Comparison of ENCODE assay signal across 30 cellular contexts in the genomic region with DNA sequence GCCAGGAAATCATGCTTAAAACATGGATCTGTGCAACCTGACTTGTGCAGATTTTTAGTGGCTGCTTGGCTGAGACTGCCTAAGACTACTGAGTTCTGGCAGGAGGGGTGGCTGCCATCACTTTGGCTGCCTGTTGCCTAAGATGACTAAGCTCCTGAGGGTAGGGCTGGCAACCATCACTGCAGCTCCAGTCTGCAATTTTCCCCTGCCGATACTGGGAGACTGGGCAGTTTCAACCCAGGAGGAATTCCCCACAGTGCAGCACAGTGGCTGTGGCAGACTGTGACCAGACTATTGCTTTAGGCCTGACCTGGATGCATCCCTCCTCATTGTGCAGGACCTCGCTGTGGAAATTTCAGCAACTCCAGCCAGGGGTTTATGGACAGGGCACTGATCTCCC.
DNase-seq lines count a peak whose midpoint lies in the region; ATAC-seq, FAIRE-seq and TF ChIP-seq lines count a peak whose summit lies in the region.
"Had no signal": no experiment of that assay in that cellular context is flagged by ENCODE, and none has a peak within 500 bp of the region (broad histone marks: within the 10 kb centered on the region; RNA-seq: fewer than 3 reads in every experiment).

No MANE protein-coding gene starts in this region.

- H3K36me3 ChIP-seq in mammary epithelial cell (ENCODE audit: insufficient read depth, low read length), result no peaks in the 10 kb centered on the region
- no peaks in the 10 kb centered on the region for H3K36me3 ChIP-seq in keratinocyte (ENCODE audit: control insufficient read depth in 2 of 2, extremely low read depth in 1 of 2, insufficient read depth in 2 of 2, low read length in 2 of 2)
- H3K36me3 ChIP-seq: gastroesophageal sphincter, upper lobe of left lung had no signal

- TF ChIP-seq POLR2A in GM12891 (IDR thresholded peaks at IDR 0.05; ENCODE audit: low read depth, low read length), result no peak

- H4K20me1 ChIP-seq in mammary epithelial cell (ENCODE audit: insufficient read depth, low read length) (no peaks in the 10 kb centered on the region), keratinocyte (ENCODE audit: control insufficient read depth, extremely low read depth, insufficient read depth, low read length) (no peaks in the 10 kb centered on the region)

- no TSS peak for BruUV-seq in mammary epithelial cell (replicated peaks; lab: Mats Ljungman, UMichigan)

- H3K27ac ChIP-seq in mammary epithelial cell (ENCODE audit: insufficient read depth, low read depth, low read length) (no peak overlapping the region), keratinocyte (ENCODE audit: control insufficient read depth, insufficient read depth, low read length) (no peak overlapping the region)
- H3K27ac ChIP-seq: gastroesophageal sphincter, hepatocyte, upper lobe of left lung had no signal

- H3K27me3 ChIP-seq in mammary epithelial cell (ENCODE audit: insufficient read depth, low read length) (no peaks in the 10 kb centered on the region), keratinocyte (ENCODE audit: control insufficient read depth, extremely low read depth, insufficient read depth, low read length) (no peaks in the 10 kb centered on the region)
- H3K27me3 ChIP-seq: gastroesophageal sphincter, hepatocyte, upper lobe of left lung had no signal

- in situ Hi-C loops in mammary epithelial cell (cut with MboI; ENCODE audit: low sequenced_read_pairs in 2 of 2), result no loop called here

- H3K9me1 ChIP-seq in keratinocyte (ENCODE audit: control insufficient read depth, extremely low read depth, insufficient read depth, low read length), result no peaks in the 10 kb centered on the region

- H3K4me1 ChIP-seq in mammary epithelial cell (ENCODE audit: insufficient read depth, low read length) (no peaks in the 10 kb centered on the region), keratinocyte (ENCODE audit: control insufficient read depth, extremely low read depth, insufficient read depth, low read length) (no peaks in the 10 kb centered on the region)
- H3K4me1 ChIP-seq: Caco-2, gastroesophageal sphincter, upper lobe of left lung had no signal

- H3K4me3 ChIP-seq in mammary epithelial cell (replicated peaks in 1 of 3; ENCODE audit: insufficient read depth in 1 of 3, low read depth in 2 of 3, low read length in 3 of 3) (no peak overlapping the region), keratinocyte (ENCODE audit: control insufficient read depth in 2 of 3, extremely low read depth in 1 of 3, insufficient read depth in 2 of 3, low read depth in 1 of 3, low read length in 3 of 3) (no peak overlapping the region)
- H3K4me3 ChIP-seq: gastroesophageal sphincter, hepatocyte, upper lobe of left lung had no signal

- H3K9ac ChIP-seq in mammary epithelial cell (ENCODE audit: insufficient read depth, low read length) (no peak overlapping the region), keratinocyte (ENCODE audit: control insufficient read depth, extremely low read depth, insufficient read depth, low read length) (no peak overlapping the region)

- CTCF ChIA-PET in mammary epithelial cell (lab: Charles Lee; ENCODE audit: low non-redundant PET), result no interaction called here

- no peak overlapping the region for H2AFZ ChIP-seq in mammary epithelial cell (ENCODE audit: low read depth, low read length)
- peak overlapping the region; percentile 12 for H2AFZ ChIP-seq in keratinocyte (ENCODE audit: control insufficient read depth, low read length)
- H2AFZ ChIP-seq: hepatocyte had no signal

- peak; percentile 25 for DNase-seq in AG08395 (ENCODE audit: low spot score)
- peak; percentile 12 for DNase-seq in mammary epithelial cell
- DNase-seq in keratinocyte (ENCODE audit: low read depth, low spot score), result no peak
- DNase-seq in mucosa of gallbladder (ENCODE audit: low spot score), result no peak
- DNase-seq in GM12891 (ENCODE audit: insufficient read length, low spot score), result no peak
- no peak for DNase-seq in NK-92 treated with Interleukin-12 subunit alpha and Interleukin-12 subunit beta, amount 100 ng/mL, for 24 hours (lab: John Stamatoyannopoulos, UW)
- DNase-seq: ACHN; activated B cell treated with CpG ODN at 0.5 μM for 24 hours; activated CD4-positive, alpha-beta T cell treated with anti-CD3 and anti-CD28 coated beads, Interleukin-2, amount 50 U/mL, for 1 hour; activated naive CD8-positive, alpha-beta T cell treated with anti-CD3 and anti-CD28 coated beads, Interleukin-2, amount 50 U/mL, for 24 hours; activated T-cell treated with anti-CD3 and anti-CD28 coated beads, Interleukin-2, amount 50 U/mL, for 4 hours; C1 segment of cervical spinal cord; Caco-2; DMS79; mesendoderm; naive thymus-derived CD4-positive, alpha-beta T cell; NCI-H1694 treated with DMSO at 0.1 percent for 48 hours; NCI-H2171; NCI-H510A treated with DMSO at 0.1 percent for 48 hours; PC-3; stimulated activated CD4-positive, alpha-beta T cell treated with anti-CD3 and anti-CD28 coated beads, Interleukin-2, amount 100 ng/mL, for 48 hours; SW 1271; T1000; upper lobe of left lung had no signal

- FAIRE-seq in keratinocyte (lab: Jason Lieb, UNC), result no peak
- no peak for FAIRE-seq in GM12891 (lab: Jason Lieb, UNC)
- FAIRE-seq: endothelial cell of umbilical vein had no signal

- no peaks in the 10 kb centered on the region for H3K79me2 ChIP-seq in mammary epithelial cell (ENCODE audit: insufficient read depth, low read length)
- no peaks in the 10 kb centered on the region for H3K79me2 ChIP-seq in keratinocyte (ENCODE audit: control insufficient read depth, insufficient read depth, low read length)
- H3K79me2 ChIP-seq: hepatocyte had no signal

- no peak for TF ChIP-seq CTCF in mammary epithelial cell (conservative IDR thresholded peaks at IDR 0.05 in 1 of 2, IDR thresholded peaks at IDR 0.05 in 1 of 2; ENCODE audit: extremely low read depth in 1 of 2, insufficient read depth in 1 of 2, low read depth in 1 of 2, low read length in 2 of 2)
- TF ChIP-seq CTCF in keratinocyte (optimal IDR thresholded peaks at IDR 0.05 in 1 of 3, IDR thresholded peaks at IDR 0.05 in 1 of 3, conservative IDR thresholded peaks at IDR 0.05 in 1 of 3; ENCODE audit: extremely low read depth in 1 of 3, insufficient read depth in 2 of 3, low read length in 3 of 3), result no peak

- dilution Hi-C loops in mammary epithelial cell (cut with HindIII; ENCODE audit: low sequenced_read_pairs), result no loop called here
- dilution Hi-C loops in keratinocyte (cut with MboI; ENCODE audit: extremely low pct_ligation_motif_present, low sequenced_read_pairs), result no loop called here

- H3K9me3 ChIP-seq in mammary epithelial cell (replicated peaks; ENCODE audit: insufficient read depth, low read length) (no peaks in the 10 kb centered on the region), keratinocyte (ENCODE audit: control insufficient read depth, low read depth, low read length) (no peaks in the 10 kb centered on the region)
- H3K9me3 ChIP-seq: Caco-2, upper lobe of left lung had no signal

- no peak overlapping the region for H3K4me2 ChIP-seq in mammary epithelial cell (ENCODE audit: insufficient read depth, low read depth, low read length)
- no peak overlapping the region for H3K4me2 ChIP-seq in keratinocyte (ENCODE audit: control insufficient read depth, extremely low read depth, insufficient read depth, low read depth, low read length)
- H3K4me2 ChIP-seq: hepatocyte had no signal

- ATAC-seq in HG03432 (IDR thresholded peaks at IDR 0.05; ENCODE audit: unreplicated experiment), result peak; percentile 62
- ATAC-seq in GM19397 (IDR thresholded peaks at IDR 0.05; ENCODE audit: unreplicated experiment), result no peak
- ATAC-seq: activated naive CD8-positive, alpha-beta T cell treated with anti-CD3 and anti-CD28 coated beads, Interleukin-2, amount 50 U/mL, for 24 hours; activated T-cell treated with anti-CD3 and anti-CD28 coated beads, Interleukin-2, amount 50 U/mL, for 4 hours; gastroesophageal sphincter; naive thymus-derived CD4-positive, alpha-beta T cell; PC-3; Right ventricle myocardium inferior had no signal

- whole genome bisulfite sequencing in mammary epithelial cell (ENCODE audit: low coverage, missing lambda C conversion rate), result 93% methylated on average over 1 of the region's 2 CpGs

- intact Hi-C loops in mammary epithelial cell (cut with micrococcal nuclease), result no loop called here

TF ChIP-seq in GM12891, 5 proteins besides CTCF, POLR2A, EP300 and RAD21:
- no peak for TF ChIP-seq TAF1 (IDR thresholded peaks at IDR 0.05; ENCODE audit: low read depth, low read length)

Comparison
In these comparisons a context has a peak if more than half of its experiments do, and no peak if none do; other contexts are left out.
1. DNase-seq: peak in AG08395 (single experiment) and mammary epithelial cell (single experiment); none in keratinocyte (single experiment), mucosa of gallbladder (single experiment), GM12891 (single experiment) and NK-92 treated with Interleukin-12 subunit alpha and Interleukin-12 subunit beta, amount 100 ng/mL, for 24 hours (single experiment).